1 cellular context compared by ENCODE assay signal in the genomic region with DNA sequence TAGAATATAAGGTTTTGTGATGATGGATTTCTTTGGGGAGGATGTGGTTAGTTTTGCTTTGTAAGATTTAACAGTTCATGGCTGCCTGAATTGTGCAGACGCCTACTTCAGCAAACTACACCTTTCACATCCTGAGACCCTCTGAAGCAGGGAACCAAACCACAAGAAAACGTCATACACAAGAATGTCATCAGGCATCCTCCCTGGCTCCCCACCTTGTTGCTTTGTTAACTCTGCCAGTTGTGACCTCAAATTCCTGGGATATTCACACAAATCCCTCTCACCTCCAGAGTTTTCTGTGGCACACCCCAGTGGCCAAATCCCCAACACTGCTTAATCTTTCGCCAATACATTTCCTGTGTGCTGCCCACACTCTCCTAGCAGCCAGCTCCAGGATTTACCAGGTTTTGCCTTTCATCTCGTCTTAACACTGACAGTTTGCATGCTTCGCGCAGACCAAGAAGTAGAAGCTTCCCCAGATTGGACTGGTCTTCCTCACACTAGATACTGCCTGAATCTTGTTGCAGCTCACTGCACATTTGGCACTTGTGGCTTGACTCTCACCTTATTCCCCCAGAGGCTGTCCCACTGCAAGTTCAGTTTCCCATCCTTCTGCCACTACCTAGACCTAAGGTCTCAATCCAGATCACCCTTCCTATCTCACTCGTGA.
A peak's percentile ranks its signal among the peaks of the same experiment; 100 is the strongest.
TF ChIP-seq lines count a peak whose summit lies in the region.

No MANE protein-coding gene starts in this region.

TF ChIP-seq in GM12878, 131 proteins besides CTCF, POLR2A, EP300 and RAD21 (continued from another document):
- peak; percentile 36; the same call in 1 of the 2 replicates for TF ChIP-seq ATF7 (IDR thresholded peaks at IDR 0.05; ENCODE audit: low read depth)
- no peak for TF ChIP-seq MYC (IDR thresholded peaks at IDR 0.05; ENCODE audit: insufficient read depth, insufficient read length, insufficient replicate concordance, low read length, severe bottlenecking)
- TF ChIP-seq, protein P1, sequence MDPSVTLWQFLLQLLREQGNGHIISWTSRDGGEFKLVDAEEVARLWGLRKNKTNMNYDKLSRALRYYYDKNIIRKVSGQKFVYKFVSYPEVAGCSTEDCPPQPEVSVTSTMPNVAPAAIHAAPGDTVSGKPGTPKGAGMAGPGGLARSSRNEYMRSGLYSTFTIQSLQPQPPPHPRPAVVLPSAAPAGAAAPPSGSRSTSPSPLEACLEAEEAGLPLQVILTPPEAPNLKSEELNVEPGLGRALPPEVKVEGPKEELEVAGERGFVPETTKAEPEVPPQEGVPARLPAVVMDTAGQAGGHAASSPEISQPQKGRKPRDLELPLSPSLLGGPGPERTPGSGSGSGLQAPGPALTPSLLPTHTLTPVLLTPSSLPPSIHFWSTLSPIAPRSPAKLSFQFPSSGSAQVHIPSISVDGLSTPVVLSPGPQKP (IDR thresholded peaks at IDR 0.05; ENCODE audit: low read depth, low read length) = no peak
- peak; percentile 47 for TF ChIP-seq RUNX3 (IDR thresholded peaks at IDR 0.05; ENCODE audit: low read length)
- no peak for TF ChIP-seq FOS (IDR thresholded peaks at IDR 0.05; ENCODE audit: borderline replicate concordance, extremely low read depth, insufficient read length)
